9 cellular contexts compared by ENCODE assay signal in the genomic region with DNA sequence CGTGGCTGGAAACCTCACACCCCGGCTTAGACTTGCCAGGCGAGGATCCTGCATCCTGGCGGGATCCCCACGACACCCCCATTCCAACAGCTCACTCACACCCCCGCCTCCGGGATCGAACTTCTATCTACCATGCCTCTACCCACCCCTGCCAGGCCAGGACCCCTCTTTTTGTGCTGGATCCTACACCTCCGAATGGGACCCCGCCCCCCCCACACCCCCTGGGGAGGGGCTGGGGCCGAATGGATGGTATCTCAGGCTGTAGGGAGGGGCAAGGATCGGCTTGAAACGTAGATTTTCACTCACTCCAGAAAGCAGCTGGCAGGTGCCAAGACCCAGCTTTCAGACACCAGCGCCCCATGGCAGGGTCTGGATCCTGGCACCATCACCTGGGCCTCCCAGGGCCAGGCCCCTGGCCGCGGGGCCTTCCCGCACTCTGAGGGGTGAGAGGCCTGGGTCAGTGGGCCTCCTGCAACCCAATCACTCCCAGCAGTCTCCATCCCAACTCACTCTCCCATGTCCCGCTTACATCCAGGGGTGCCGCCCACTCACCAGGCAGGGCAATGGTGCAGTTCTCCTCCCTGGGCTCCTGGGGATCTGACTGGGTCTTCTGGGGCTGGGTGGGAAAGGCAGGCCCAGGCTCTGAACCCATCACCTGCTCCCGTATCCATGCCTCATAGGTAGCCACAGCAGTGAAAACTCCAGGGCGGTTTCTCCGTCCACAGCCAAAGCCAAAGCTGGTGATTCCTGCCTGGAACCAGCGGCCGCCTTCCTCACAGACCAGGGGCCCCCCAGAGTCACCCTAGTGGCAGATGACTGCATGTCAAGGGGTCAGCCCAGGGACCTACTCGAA. TPM values are rescaled to one million over a fixed set of nuclear protein-coding genes. Genes with fewer than 3 reads are reported as not detected.
DNase-seq lines count a peak whose midpoint lies in the region; TF ChIP-seq lines count a peak whose summit lies in the region.
"Had no signal": no experiment of that assay in that cellular context is flagged by ENCODE, and none has a peak within 500 bp of the region (broad histone marks: within the 10 kb centered on the region; RNA-seq: fewer than 3 reads in every experiment).

No MANE protein-coding gene starts in this region.

- H3K27me3 ChIP-seq in left ventricle myocardium inferior (ENCODE audit: low read depth) (peaks cover 17% of the 10 kb centered on the region), muscle layer of colon (ENCODE audit: control insufficient read depth in 1 of 2, insufficient read depth in 2 of 2, low read length in 2 of 2) (peaks cover 4 to 7% of the 10 kb centered on the region in 2 donors), vagina (no peaks in the 10 kb centered on the region)

- H3K9me3 ChIP-seq in left ventricle myocardium inferior (replicated peaks) (no peaks in the 10 kb centered on the region), muscle layer of colon (ENCODE audit: low read length) (no peaks in the 10 kb centered on the region), vagina (no peaks in the 10 kb centered on the region)

- H3K27me3 Mint-ChIP-seq in brain, result peaks cover 38% of the 10 kb centered on the region

- H3K27ac ChIP-seq in left ventricle myocardium inferior (replicated peaks), result peak overlapping the region; percentile 88
- peak overlapping the region; percentile 27 for H3K27ac ChIP-seq in muscle layer of colon (ENCODE audit: low read depth, low read length)
- peak overlapping the region; percentile 87 for H3K27ac ChIP-seq in vagina

- H3K36me3 ChIP-seq in left ventricle myocardium inferior, result no peaks in the 10 kb centered on the region
- no peaks in the 10 kb centered on the region for H3K36me3 ChIP-seq in muscle layer of colon (ENCODE audit: insufficient read depth, low read length)
- H3K36me3 ChIP-seq in vagina, result no peaks in the 10 kb centered on the region

- no peak for TF ChIP-seq POLR2A in vagina (IDR thresholded peaks at IDR 0.05)

- TF ChIP-seq CTCF in left ventricle myocardium inferior (IDR thresholded peaks at IDR 0.05; ENCODE audit: borderline replicate concordance) (no peak), brain (conservative IDR thresholded peaks at IDR 0.05) (no peak), vagina (IDR thresholded peaks at IDR 0.05) (no peak)

- H3K4me3 ChIP-seq in left ventricle myocardium inferior (peak overlapping the region; percentile 71), muscle layer of colon (ENCODE audit: low read depth in 1 of 2, low read length in 2 of 2) (peak overlapping the region in 1 of 2 donors; percentile 52), vagina (peak overlapping the region; percentile 51 to 70)

- H3K4me3 Mint-ChIP-seq in brain, result peak overlapping the region; percentile 62 to 72 (median 68)

- H3K9ac ChIP-seq in muscle layer of colon (ENCODE audit: low read length), result no peak overlapping the region

- H3K27ac Mint-ChIP-seq in brain, result peak overlapping the region in 2 of 5 experiments; percentile 30 to 76

- peaks cover 37% of the 10 kb centered on the region for H3K4me1 ChIP-seq in left ventricle myocardium inferior
- H3K4me1 ChIP-seq in muscle layer of colon (ENCODE audit: insufficient read depth, low read length), result peaks cover 14% of the 10 kb centered on the region
- peaks cover 38% of the 10 kb centered on the region for H3K4me1 ChIP-seq in vagina

- H3K9me3 Mint-ChIP-seq in brain, result peaks cover 0 to 4% (median 0%) of the 10 kb centered on the region in 5 experiments

- H3K36me3 Mint-ChIP-seq in brain, result no peaks in the 10 kb centered on the region

- DNase-seq in left ventricle myocardium inferior (no peak), cardiac septum (ENCODE audit: low spot score) (no peak), vagina (ENCODE audit: extremely low spot score in 2 of 2) (peak in 1 of 2 donors; percentile 88), NCI-H2196 (lab: John Stamatoyannopoulos, UW; ENCODE audit: unreplicated experiment) (no peak), dermis blood vessel endothelial cell (no peak)
- DNase-seq in stimulated activated CD4-positive, alpha-beta T cell treated with anti-CD3 and anti-CD28 coated beads, Interleukin-4, amount 100 ng/mL, for 24 hours, result no peak

- peaks cover 23% of the 10 kb centered on the region for H3K4me1 Mint-ChIP-seq in brain

- intact Hi-C loops in left ventricle myocardium inferior (cut with micrococcal nuclease), result loop anchor here (10.0 kb wide), 1 partner anchor 158 kb away; the partner anchor contains the start of gene HSD3B7
- intact Hi-C loops in cardiac septum (cut with DNase I), result loop anchor here (2.0 kb wide), 3 partner anchors 30 to 68 kb away; partner anchors contain the start of genes FUS, ZNF646 and ZNF668
- intact Hi-C loops in vagina (cut with DNase I), result loop anchor here (2.0 to 10.0 kb wide), 4 partner anchors 36 to 156 kb away; partner anchors contain the start of genes HSD3B7, PRSS53 and STX4

RNA-seq across cellular contexts. Expression of gene PRSS36, which starts 6.6 kb away (rescaled TPM):
- total RNA-seq in left ventricle myocardium inferior (1.4 TPM), cardiac septum (1.1 TPM), vagina (1.2 TPM), dermis blood vessel endothelial cell (0.51 TPM in 1 of 2 replicates, not detected in the other)
- 0.92 TPM for polyA plus RNA-seq in brain (ENCODE audit: insufficient read depth, low read depth, low replicate concordance)

RNA-seq across cellular contexts. Expression of gene PRSS8, which starts 7.7 kb away (rescaled TPM):
- total RNA-seq in left ventricle myocardium inferior, result not detected
- not detected for total RNA-seq in cardiac septum
- polyA plus RNA-seq in brain (ENCODE audit: insufficient read depth, low read depth, low replicate concordance), result 8.7 TPM
- total RNA-seq in vagina, result 26.0 TPM
- not detected in 2 replicates for total RNA-seq in dermis blood vessel endothelial cell
- total RNA-seq: Daoy had no signal

RNA-seq across cellular contexts. Expression of gene KAT8, which starts 25.8 kb away (rescaled TPM):
- 72.0 TPM for total RNA-seq in left ventricle myocardium inferior
- 56.5 TPM for total RNA-seq in cardiac septum
- polyA plus RNA-seq in brain (ENCODE audit: insufficient read depth, low read depth, low replicate concordance), result 82.1 TPM
- total RNA-seq in vagina, result 76.6 TPM
- total RNA-seq in dermis blood vessel endothelial cell, result 38.3 and 45.6 TPM in 2 replicates

RNA-seq across cellular contexts. Expression of gene BCKDK, which starts 35.1 kb away (rescaled TPM):
- total RNA-seq in left ventricle myocardium inferior, result 75.9 TPM
- 56.4 TPM for total RNA-seq in cardiac septum
- polyA plus RNA-seq in brain (ENCODE audit: insufficient read depth, low read depth, low replicate concordance), result 58.6 TPM
- total RNA-seq in vagina, result 48.9 TPM
- 18.4 and 36.2 TPM in 2 replicates for total RNA-seq in dermis blood vessel endothelial cell

RNA-seq across cellular contexts. Expression of gene FUS, which starts 36.7 kb away (rescaled TPM):
- 96.9 TPM for total RNA-seq in left ventricle myocardium inferior
- 158 TPM for total RNA-seq in cardiac septum
- polyA plus RNA-seq in brain (ENCODE audit: insufficient read depth, low read depth, low replicate concordance), result 418 TPM
- total RNA-seq in vagina, result 74.2 TPM
- 68.2 and 71.3 TPM in 2 replicates for total RNA-seq in dermis blood vessel endothelial cell

Comparison
In these comparisons a context has a peak if more than half of its experiments do, and no peak if none do; other contexts are left out.
1. H3K27ac ChIP-seq: peak in every context shown above with its lines; median percentile 88 in left ventricle myocardium inferior; 87 in vagina; 27 in muscle layer of colon.
2. RNA of gene PRSS8, which starts 7.7 kb away (total RNA-seq): 26.0 TPM in vagina (single experiment); not detected in cardiac septum (single experiment), not detected in left ventricle myocardium inferior (single experiment) and not detected in dermis blood vessel endothelial cell; every median in the first group is over 10 times any median in the second.